ENCODE assay signal across 19 cellular contexts in the genomic region with DNA sequence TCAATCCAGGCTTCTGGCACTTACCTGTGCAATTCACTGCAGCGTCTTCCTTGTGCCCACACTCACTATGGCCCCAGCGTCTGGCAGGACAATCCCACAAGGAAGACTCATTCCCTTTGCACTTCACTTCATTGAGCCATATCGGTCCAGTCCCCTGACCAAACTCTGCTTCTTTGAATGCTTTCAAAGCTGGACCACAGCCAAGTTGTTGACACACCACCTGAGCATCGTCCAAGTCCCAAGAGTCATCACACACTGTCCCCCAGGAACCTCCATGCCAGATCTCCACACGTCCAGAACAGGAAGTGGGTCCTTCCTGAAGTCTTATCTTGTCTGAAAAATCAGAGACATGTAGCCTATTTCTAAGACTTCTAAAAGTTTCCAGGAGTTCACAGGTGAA. TPM values are rescaled to one million over a fixed set of nuclear protein-coding genes. Genes with fewer than 3 reads are reported as not detected.
DNase-seq lines count a peak whose midpoint lies in the region; ATAC-seq, FAIRE-seq and TF ChIP-seq lines count a peak whose summit lies in the region.
"Had no signal": no experiment of that assay in that cellular context is flagged by ENCODE, and none has a peak within 500 bp of the region (broad histone marks: within the 10 kb centered on the region; RNA-seq: fewer than 3 reads in every experiment).

No MANE protein-coding gene starts in this region.

- CTCF ChIA-PET in mammary epithelial cell (lab: Charles Lee; ENCODE audit: low non-redundant PET), result no interaction called here

- intact Hi-C loops in mammary epithelial cell (cut with micrococcal nuclease) (no loop called here), right lobe of liver (cut with DNase I) (no loop called here), kidney (cut with DNase I) (no loop called here)

- H3K9me3 ChIP-seq in GM23248 (ENCODE audit: low read depth) (no peaks in the 10 kb centered on the region), mammary epithelial cell (replicated peaks; ENCODE audit: insufficient read depth, low read length) (no peaks in the 10 kb centered on the region), right lobe of liver (no peaks in the 10 kb centered on the region), kidney (ENCODE audit: control insufficient read depth in 1 of 2, low read length in 2 of 2) (no peaks in the 10 kb centered on the region)
- H3K9me3 ChIP-seq: A549, BE2C, SJSA1 had no signal

- H2AFZ ChIP-seq in GM23248 (no peak overlapping the region), mammary epithelial cell (ENCODE audit: low read depth, low read length) (no peak overlapping the region)

- H3K4me3 ChIP-seq in GM23248 (no peak overlapping the region), mammary epithelial cell (replicated peaks in 1 of 3; ENCODE audit: insufficient read depth in 1 of 3, low read depth in 2 of 3, low read length in 3 of 3) (no peak overlapping the region), right lobe of liver (no peak overlapping the region), kidney (ENCODE audit: low read length in 2 of 2) (no peak overlapping the region)
- H3K4me3 ChIP-seq: A549, SJSA1 had no signal

- H3K27ac ChIP-seq in GM23248 (no peak overlapping the region), mammary epithelial cell (ENCODE audit: insufficient read depth, low read depth, low read length) (no peak overlapping the region), right lobe of liver (no peak overlapping the region), kidney (ENCODE audit: low read depth in 2 of 2, low read length in 2 of 2) (no peak overlapping the region)
- H3K27ac ChIP-seq: A549, SJSA1 had no signal

- in situ Hi-C loops in GM23248 (cut with MboI), result no loop called here
- in situ Hi-C loops in mammary epithelial cell (cut with MboI; ENCODE audit: low sequenced_read_pairs in 2 of 2), result no loop called here

- H4K20me1 ChIP-seq in GM23248 (ENCODE audit: insufficient read depth) (no peaks in the 10 kb centered on the region), mammary epithelial cell (ENCODE audit: insufficient read depth, low read length) (no peaks in the 10 kb centered on the region)

- no peaks in the 10 kb centered on the region for H3K9me2 ChIP-seq in GM23248 (ENCODE audit: insufficient read depth)

- H3K9ac ChIP-seq in GM23248, result no peak overlapping the region
- H3K9ac ChIP-seq in mammary epithelial cell (ENCODE audit: insufficient read depth, low read length), result no peak overlapping the region
- no peak overlapping the region for H3K9ac ChIP-seq in kidney (ENCODE audit: low read length in 2 of 2)

- TF ChIP-seq POLR2A in right lobe of liver (IDR thresholded peaks at IDR 0.05), result no peak

- peak; percentile 56 to 88 (median 78) for ATAC-seq in right lobe of liver
- ATAC-seq: A549, Panc1 had no signal

- H3K4me2 ChIP-seq in GM23248 (ENCODE audit: unreplicated experiment), result no peak overlapping the region
- H3K4me2 ChIP-seq in mammary epithelial cell (ENCODE audit: insufficient read depth, low read depth, low read length), result no peak overlapping the region
- H3K4me2 ChIP-seq: A549 had no signal

- dilution Hi-C loops in mammary epithelial cell (cut with HindIII; ENCODE audit: low sequenced_read_pairs), result no loop called here

- TF ChIP-seq CTCF in mammary epithelial cell (conservative IDR thresholded peaks at IDR 0.05 in 1 of 2, IDR thresholded peaks at IDR 0.05 in 1 of 2; ENCODE audit: extremely low read depth in 1 of 2, insufficient read depth in 1 of 2, low read depth in 1 of 2, low read length in 2 of 2), result no peak
- no peak for TF ChIP-seq CTCF in right lobe of liver (IDR thresholded peaks at IDR 0.05)
- no peak for TF ChIP-seq CTCF in kidney (IDR thresholded peaks at IDR 0.05; ENCODE audit: borderline replicate concordance, extremely low read depth, insufficient read depth)

- BruUV-seq in mammary epithelial cell (replicated peaks; lab: Mats Ljungman, UMichigan), result no TSS peak

- H3K27me3 ChIP-seq in GM23248 (replicated peaks; ENCODE audit: insufficient read depth) (no peaks in the 10 kb centered on the region), mammary epithelial cell (ENCODE audit: insufficient read depth, low read length) (no peaks in the 10 kb centered on the region), right lobe of liver (no peaks in the 10 kb centered on the region)
- H3K27me3 ChIP-seq: BE2C, SJSA1 had no signal

- WGBS in GM23248 (ENCODE audit: low coverage in 1 of 2, low lambda C conversion rate in 2 of 2, missing lambda C conversion rate in 2 of 2), 2 experiments, result 50 to 51% methylated on average over 5 of the region's 5 CpGs
- 33% methylated on average over 4 of the region's 5 CpGs for WGBS in mammary epithelial cell (ENCODE audit: low coverage, missing lambda C conversion rate)
- WGBS in right lobe of liver (ENCODE audit: insufficient coverage, low coverage, low lambda C conversion rate, missing lambda C conversion rate), result 34% methylated on average over 5 of the region's 5 CpGs

- H3K79me2 ChIP-seq in GM23248 (ENCODE audit: insufficient read depth) (no peaks in the 10 kb centered on the region), mammary epithelial cell (ENCODE audit: insufficient read depth, low read length) (no peaks in the 10 kb centered on the region)

- H3K4me1 ChIP-seq in GM23248 (ENCODE audit: insufficient read depth), result peaks cover 7% of the 10 kb centered on the region
- no peaks in the 10 kb centered on the region for H3K4me1 ChIP-seq in mammary epithelial cell (ENCODE audit: insufficient read depth, low read length)
- peaks cover 0 to 9% (median 0%) of the 10 kb centered on the region in 4 donors for H3K4me1 ChIP-seq in right lobe of liver
- no peaks in the 10 kb centered on the region for H3K4me1 ChIP-seq in kidney (ENCODE audit: control insufficient read depth in 1 of 2, insufficient read depth in 1 of 2, low read depth in 1 of 2, low read length in 2 of 2)
- H3K4me1 ChIP-seq: A549, BE2C, SJSA1 had no signal

- DNase-seq in GM23248 (peak; percentile 30), M059J (ENCODE audit: low read depth) (peak; percentile 55), mammary epithelial cell (peak; percentile 2), right lobe of liver (peak in 1 of 3 donors; percentile 39), kidney (no peak), AG08395 (ENCODE audit: low spot score) (no peak)
- DNase-seq in effector CD8-positive, alpha-beta T cell (lab: John Stamatoyannopoulos, UW), result no peak
- DNase-seq: BE2C, DMS79, H7, NCI-H1105, NCI-H146, NCI-H2029, NCI-H2227 treated with DMSO at 0.1 percent for 48 hours, NCI-H510A treated with DMSO at 0.1 percent for 48 hours, NCI-H748 treated with DMSO at 0.1 percent for 48 hours had no signal

- H3K36me3 ChIP-seq in GM23248 (ENCODE audit: low read depth) (no peaks in the 10 kb centered on the region), mammary epithelial cell (ENCODE audit: insufficient read depth, low read length) (no peaks in the 10 kb centered on the region), right lobe of liver (no peaks in the 10 kb centered on the region), kidney (ENCODE audit: control insufficient read depth in 1 of 2, insufficient read depth in 2 of 2, low read length in 2 of 2) (no peaks in the 10 kb centered on the region)
- H3K36me3 ChIP-seq: BE2C, SJSA1 had no signal

- H3F3A ChIP-seq in GM23248 (ENCODE audit: insufficient read depth), result no peaks in the 10 kb centered on the region

- FAIRE-seq in kidney (lab: Jason Lieb, UNC), result no peak
- FAIRE-seq: A549 had no signal

RNA-seq across cellular contexts. Expression of a gene that starts 20.2 kb away (rescaled TPM):
- not detected in 2 replicates for total RNA-seq in GM23248 (2014; rRNA removed; shearing (Covaris generic))
- polyA plus RNA-seq in GM23248 (2016; fragmentation: Nextera tagmentation; extraction: Ambion mirVana), result 0.05 TPM in 1 of 2 replicates, not detected in the other
- not detected in 2 replicates for total RNA-seq in M059J (2014; rRNA removed; shearing (Covaris generic))
- under 1 TPM in 1 of 2 donors, not detected in 1; 0.17 TPM for total RNA-seq in mammary epithelial cell
- not detected for polyA plus RNA-seq in mammary epithelial cell
- not detected for polyA minus RNA-seq in mammary epithelial cell
- 100 to 1,000 TPM in 1 of 6 experiments, 10 to 100 TPM in 5; 47.4 to 120 (median 67.3) TPM for total RNA-seq in right lobe of liver
- total RNA-seq in kidney, result 329 TPM
- 22.8 TPM for polyA plus RNA-seq in kidney (ENCODE audit: insufficient read depth, low read depth, low replicate concordance)
- polyA plus RNA-seq: A549 had no signal

RNA-seq across cellular contexts. Expression of a gene that starts 39.4 kb away (rescaled TPM):
- 0.43 TPM in 1 of 2 replicates, not detected in the other for total RNA-seq in GM23248 (2014; rRNA removed; shearing (Covaris generic))
- 1.9 and 2.5 TPM in 2 replicates for polyA plus RNA-seq in GM23248 (2016; fragmentation: Nextera tagmentation; extraction: Ambion mirVana)
- 5.8 and 9.7 TPM in 2 replicates for total RNA-seq in M059J (2014; rRNA removed; shearing (Covaris generic))
- total RNA-seq in mammary epithelial cell, result 1 to 10 TPM; 1.2 to 2.0 TPM
- polyA plus RNA-seq in mammary epithelial cell, result 0.14 TPM
- not detected for polyA minus RNA-seq in mammary epithelial cell
- total RNA-seq in right lobe of liver, result 1 to 10 TPM in 4 of 6 experiments, under 1 TPM in 2; 0.26 to 4.8 (median 1.2) TPM
- 7.0 TPM for total RNA-seq in kidney
- 8.5 TPM for polyA plus RNA-seq in kidney (ENCODE audit: insufficient read depth, low read depth, low replicate concordance)

Comparison
In these comparisons a context has a peak if more than half of its experiments do, and no peak if none do; other contexts are left out.
1. DNase-seq: peak in GM23248 (single experiment), M059J (single experiment) and mammary epithelial cell (single experiment); none in effector CD8-positive, alpha-beta T cell (single experiment), kidney (single experiment) and AG08395 (single experiment).
2. RNA of a gene that starts 20.2 kb away (total RNA-seq): 329 TPM in kidney (single experiment) and 47.4 to 120 TPM in right lobe of liver; 0.17 TPM in mammary epithelial cell, not detected in GM23248 and not detected in M059J; every median in the first group is over 10 times any median in the second.